14 cellular contexts compared by ENCODE assay signal in the genomic region with DNA sequence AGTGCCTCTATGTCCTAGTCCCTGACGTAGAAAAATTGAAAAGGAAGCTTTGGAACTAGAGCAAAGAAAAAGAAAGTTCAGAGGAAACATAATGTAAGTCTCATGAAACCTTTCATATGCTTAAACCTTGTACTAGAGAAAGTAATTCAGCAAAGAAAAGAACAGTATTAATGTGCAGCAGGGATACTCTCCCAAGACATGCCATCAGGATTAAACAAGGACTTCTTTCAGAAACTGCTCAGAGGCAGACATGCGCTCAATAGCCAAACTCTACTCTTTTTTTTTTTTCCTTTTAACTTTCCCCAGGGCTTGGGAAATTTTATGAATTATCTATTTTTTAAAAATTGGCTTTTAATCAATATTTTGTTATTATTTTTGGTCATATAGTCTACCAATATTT. TPM values are rescaled to one million over a fixed set of nuclear protein-coding genes. Genes with fewer than 3 reads are reported as not detected.
"Had no signal": no experiment of that assay in that cellular context is flagged by ENCODE, and none has a peak within 500 bp of the region (broad histone marks: within the 10 kb centered on the region; RNA-seq: fewer than 3 reads in every experiment).

No MANE protein-coding gene starts in this region.

- H3K4me3 Mint-ChIP-seq: activated CD8-positive, alpha-beta memory T cell treated with anti-CD3 and anti-CD28 coated beads, Interleukin-2, amount 10 ng/mL, durations not matched to agents 7 days and 5 days; activated naive CD8-positive, alpha-beta T cell; activated T-cell treated with anti-CD3 and anti-CD28 coated beads, Interleukin-2, amount 50 U/mL, for 24 hours; activated T-helper 1 cell treated with anti-CD3 and anti-CD28 coated beads, Interleukin-12 subunit alpha, Interleukin-12 subunit beta, Interleukin-2, Interleukin-4 antibody, amounts not matched to agents 30 ng/mL and 10 ng/mL and 1 ng/mL, durations not matched to agents 14 hours and 24 hours and 36 hours; T-helper 17 cell; WTC11 had no signal

- H3K9me3 Mint-ChIP-seq: activated T-cell treated with anti-CD3 and anti-CD28 coated beads, Interleukin-2, amount 50 U/mL, for 24 hours; activated T-helper 1 cell treated with anti-CD3 and anti-CD28 coated beads, Interleukin-12 subunit alpha, Interleukin-12 subunit beta, Interleukin-2, Interleukin-4 antibody, amounts not matched to agents 30 ng/mL and 10 ng/mL and 1 ng/mL, durations not matched to agents 14 hours and 24 hours and 36 hours; WTC11 had no signal

- H3K9me3 ChIP-seq: Peyer's patch, SJCRH30 had no signal

- H3K36me3 Mint-ChIP-seq: activated CD8-positive, alpha-beta memory T cell treated with anti-CD3 and anti-CD28 coated beads, Interleukin-2, amount 10 ng/mL, durations not matched to agents 7 days and 5 days; activated naive CD8-positive, alpha-beta T cell; WTC11 had no signal

- H3K4me3 ChIP-seq: K562, Peyer's patch, SJCRH30 had no signal

- H3K4me1 Mint-ChIP-seq: WTC11 had no signal

- H3K36me3 ChIP-seq: Peyer's patch, SJCRH30 had no signal

- H3K27ac ChIP-seq: Peyer's patch, RWPE1, SJCRH30 had no signal

- DNase-seq: activated CD4-positive, CD25-positive, alpha-beta regulatory T cell treated with anti-CD3 and anti-CD28 coated beads, Interleukin-2, amount 50 U/mL, for 72 hours; activated effector memory CD4-positive, alpha-beta T cell treated with Interleukin-2 at 50 U/mL for 16 hours; activated T-cell treated with anti-CD3 and anti-CD28 coated beads, Interleukin-2, amount 50 U/mL, for 24 hours; NK-92 treated with Interleukin-12 subunit alpha and Interleukin-12 subunit beta, amount 100 ng/mL, for 24 hours; Peyer's patch; Right ventricle myocardium superior had no signal

- H3K27me3 ChIP-seq: Peyer's patch, SJCRH30 had no signal

- H3K27ac Mint-ChIP-seq: activated CD8-positive, alpha-beta memory T cell treated with anti-CD3 and anti-CD28 coated beads, Interleukin-2, amount 10 ng/mL, durations not matched to agents 7 days and 5 days; activated naive CD8-positive, alpha-beta T cell; activated T-cell treated with anti-CD3 and anti-CD28 coated beads, Interleukin-2, amount 50 U/mL, for 24 hours; activated T-helper 1 cell treated with anti-CD3 and anti-CD28 coated beads, Interleukin-12 subunit alpha, Interleukin-12 subunit beta, Interleukin-2, Interleukin-4 antibody, amounts not matched to agents 30 ng/mL and 10 ng/mL and 1 ng/mL, durations not matched to agents 14 hours and 24 hours and 36 hours; T-helper 17 cell; WTC11 had no signal

- H3K4me1 ChIP-seq: Peyer's patch, SJCRH30 had no signal

RNA-seq across cellular contexts. Expression of gene CCDC184, which starts 19.0 kb away (rescaled TPM):
- polyA plus RNA-seq: K562 had no signal

RNA-seq across cellular contexts. Expression of gene OR10AD1, which starts 38.6 kb away (rescaled TPM):
- total RNA-seq: activated CD8-positive, alpha-beta memory T cell treated with anti-CD3 and anti-CD28 coated beads, Interleukin-2, amount 10 ng/mL, durations not matched to agents 7 days and 5 days; activated T-helper 1 cell treated with anti-CD3 and anti-CD28 coated beads, Interleukin-12 subunit alpha, Interleukin-12 subunit beta, Interleukin-2, Interleukin-4 antibody, amounts not matched to agents 30 ng/mL and 10 ng/mL and 1 ng/mL, durations not matched to agents 14 hours and 24 hours and 36 hours; K562; Peyer's patch; Right ventricle myocardium superior; SJCRH30; T-helper 17 cell; WTC11 had no signal
- polyA plus RNA-seq: K562 had no signal
